In genomic region chr11:36465449-36466163, GRCh38 we compare ENCODE assay signal across 1 cellular context.
TF ChIP-seq lines count a peak whose summit lies in the region.

No MANE protein-coding gene starts in this region.

TF ChIP-seq in HEK293, 187 proteins besides CTCF, POLR2A, EP300 and RAD21 (continued from another document):
- TF ChIP-seq ZNF518A (tag by site-specific recombination; conservative IDR thresholded peaks at IDR 0.05; ENCODE audit: low read depth) (no peak), HIC1 (tag by site-specific recombination; IDR thresholded peaks at IDR 0.05) (peak; percentile 55), SCRT2 (tag by site-specific recombination; IDR thresholded peaks at IDR 0.05) (peak; percentile 95), ZNF366 (tag by site-specific recombination; conservative IDR thresholded peaks at IDR 0.05) (0 out of 2 replicates have a peak, but pooled peaks have one; percentile 52), ZNF580 (tag by site-specific recombination; IDR thresholded peaks at IDR 0.05) (no peak), SP7 (tag by site-specific recombination; IDR thresholded peaks at IDR 0.05) (peak; percentile 93), ZNF585B (tag by site-specific recombination; IDR thresholded peaks at IDR 0.05) (no peak), ZXDB (tag by site-specific recombination; IDR thresholded peaks at IDR 0.05) (no peak), ZNF155 (tag by site-specific recombination; IDR thresholded peaks at IDR 0.05) (no peak), WT1 (tag by site-specific recombination; IDR thresholded peaks at IDR 0.05) (no peak), ZIC2 (tag by site-specific recombination; IDR thresholded peaks at IDR 0.05) (no peak), ZNF629 (tag by site-specific recombination; IDR thresholded peaks at IDR 0.05) (peak; percentile 66), ZNF248 (tag by site-specific recombination; IDR thresholded peaks at IDR 0.05) (no peak), ZNF692 (tag by site-specific recombination; IDR thresholded peaks at IDR 0.05) (no peak), ZNF521 (tag by site-specific recombination; IDR thresholded peaks at IDR 0.05) (no peak)
- TF ChIP-seq, protein P1, sequence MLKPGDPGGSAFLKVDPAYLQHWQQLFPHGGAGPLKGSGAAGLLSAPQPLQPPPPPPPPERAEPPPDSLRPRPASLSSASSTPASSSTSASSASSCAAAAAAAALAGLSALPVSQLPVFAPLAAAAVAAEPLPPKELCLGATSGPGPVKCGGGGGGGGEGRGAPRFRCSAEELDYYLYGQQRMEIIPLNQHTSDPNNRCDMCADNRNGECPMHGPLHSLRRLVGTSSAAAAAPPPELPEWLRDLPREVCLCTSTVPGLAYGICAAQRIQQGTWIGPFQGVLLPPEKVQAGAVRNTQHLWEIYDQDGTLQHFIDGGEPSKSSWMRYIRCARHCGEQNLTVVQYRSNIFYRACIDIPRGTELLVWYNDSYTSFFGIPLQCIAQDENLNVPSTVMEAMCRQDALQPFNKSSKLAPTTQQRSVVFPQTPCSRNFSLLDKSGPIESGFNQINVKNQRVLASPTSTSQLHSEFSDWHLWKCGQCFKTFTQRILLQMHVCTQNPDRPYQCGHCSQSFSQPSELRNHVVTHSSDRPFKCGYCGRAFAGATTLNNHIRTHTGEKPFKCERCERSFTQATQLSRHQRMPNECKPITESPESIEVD (tag by site-specific recombination; IDR thresholded peaks at IDR 0.05), result peak; percentile 83
- TF ChIP-seq, protein P2, sequence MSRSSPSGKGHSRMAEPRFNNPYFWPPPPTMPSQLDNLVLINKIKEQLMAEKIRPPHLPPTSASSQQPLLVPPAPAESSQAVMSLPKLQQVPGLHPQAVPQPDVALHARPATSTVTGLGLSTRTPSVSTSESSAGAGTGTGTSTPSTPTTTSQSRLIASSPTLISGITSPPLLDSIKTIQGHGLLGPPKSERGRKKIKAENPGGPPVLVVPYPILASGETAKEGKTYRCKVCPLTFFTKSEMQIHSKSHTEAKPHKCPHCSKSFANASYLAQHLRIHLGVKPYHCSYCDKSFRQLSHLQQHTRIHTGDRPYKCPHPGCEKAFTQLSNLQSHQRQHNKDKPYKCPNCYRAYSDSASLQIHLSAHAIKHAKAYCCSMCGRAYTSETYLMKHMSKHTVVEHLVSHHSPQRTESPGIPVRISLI (tag by site-specific recombination; IDR thresholded peaks at IDR 0.05), result no peak
